ENCODE assay signal across 9 cellular contexts in genomic region chr11:124745835-124746620, GRCh38. TPM values are rescaled to one million over a fixed set of nuclear protein-coding genes. Genes with fewer than 3 reads are reported as not detected.
DNase-seq lines count a peak whose midpoint lies in the region; ATAC-seq and TF ChIP-seq lines count a peak whose summit lies in the region.
"Had no signal": no experiment of that assay in that cellular context is flagged by ENCODE, and none has a peak within 500 bp of the region (broad histone marks: within the 10 kb centered on the region; RNA-seq: fewer than 3 reads in every experiment).

No MANE protein-coding gene starts in this region.

- H3K9me2 ChIP-seq in Karpas-422 (replicated peaks; ENCODE audit: insufficient read depth, low read length): no peaks in the 10 kb centered on the region

- H3K36me3 Mint-ChIP-seq in CD4-positive, alpha-beta memory T cell: peaks cover 0 to 6% of the 10 kb centered on the region in 2 donors

- peak overlapping the region; percentile 92; the same call in 1 of the 2 replicates for H2AFZ ChIP-seq in Karpas-422 (ENCODE audit: low read length)

- H3K9ac ChIP-seq in Karpas-422 (ENCODE audit: low read length) (peak overlapping the region; percentile 83), iPS-20b (ENCODE audit: low read depth, low read length) (no peak overlapping the region)

- H3K79me2 ChIP-seq in Karpas-422 (ENCODE audit: low read length): no peaks in the 10 kb centered on the region

- peak overlapping the region; percentile 84 for H3K4me2 ChIP-seq in Karpas-422 (ENCODE audit: low read depth, low read length, poor library complexity, severe bottlenecking)

- H4K20me1 ChIP-seq in Karpas-422 (ENCODE audit: insufficient read depth, low read depth, low read length): no peaks in the 10 kb centered on the region

- peaks cover 0 to 1% of the 10 kb centered on the region in 2 donors for H3K27me3 Mint-ChIP-seq in CD4-positive, alpha-beta memory T cell

- peak overlapping the region; percentile 96 to 99 (median 98) for H3K4me3 Mint-ChIP-seq in CD4-positive, alpha-beta memory T cell

- DNase-seq in CD4-positive, alpha-beta memory T cell: no peak
- DNase-seq in Karpas-422 (peak; percentile 64), omental fat pad (ENCODE audit: low spot score) (no peak)
- peak; percentile 41 for DNase-seq in activated naive CD4-positive, alpha-beta T cell treated with anti-CD3 and anti-CD28 coated beads, Interleukin-2, amount 50 U/mL, for 16 hours
- DNase-seq in stimulated activated CD4-positive, alpha-beta T cell treated with anti-CD3 and anti-CD28 coated beads, Interleukin-4, amount 100 ng/mL, for 1 hour: peak; percentile 45

- no peaks in the 10 kb centered on the region for H3K9me3 ChIP-seq in CD4-positive, alpha-beta memory T cell (ENCODE audit: control insufficient read depth in 1 of 2, low read length in 2 of 2)
- H3K9me3 ChIP-seq in Karpas-422 (ENCODE audit: low read length) (no peaks in the 10 kb centered on the region), iPS-20b (ENCODE audit: insufficient read depth, low read depth, low read length) (peaks cover 5% of the 10 kb centered on the region; the same call in 1 of the 2 replicates)

- peaks cover 7% of the 10 kb centered on the region for H3K4me1 ChIP-seq in CD4-positive, alpha-beta memory T cell (ENCODE audit: insufficient read depth, low read length)
- peaks cover 19% of the 10 kb centered on the region for H3K4me1 ChIP-seq in Karpas-422 (ENCODE audit: low read length)
- H3K4me1 ChIP-seq in iPS-20b (ENCODE audit: insufficient read depth, low read length): peaks cover 6% of the 10 kb centered on the region; the same call in 1 of the 2 replicates

- H3K9me3 Mint-ChIP-seq in CD4-positive, alpha-beta memory T cell: no peaks in the 10 kb centered on the region

- CTCF ChIA-PET in CD4-positive, alpha-beta memory T cell (lab: Charles Lee; ENCODE audit: partially characterized antibody): interaction anchor here (0.5 to 17.0 kb wide), 22 partner anchors 9 to 1702 kb away, joined by 3 to 239 read pairs (median 6); partner anchors contain the start of genes CCDC15, ESAM, MSANTD2 and SIAE

- no peak for TF ChIP-seq CTCF in omental fat pad (IDR thresholded peaks at IDR 0.05)

- H3K27ac Mint-ChIP-seq in CD4-positive, alpha-beta memory T cell: peak overlapping the region; percentile 83 to 98 (median 94)

- peak overlapping the region; percentile 76 to 97 for H3K4me3 ChIP-seq in CD4-positive, alpha-beta memory T cell (ENCODE audit: low read length in 2 of 2)
- H3K4me3 ChIP-seq in Karpas-422 (ENCODE audit: low read length) (peak overlapping the region; percentile 70), iPS-20b (ENCODE audit: low read length) (peak overlapping the region; percentile 75)

- POLR2A ChIA-PET in CD4-positive, alpha-beta memory T cell (lab: Charles Lee; ENCODE audit: partially characterized antibody): interaction anchor here (0.7 to 3.4 kb wide), 17 partner anchors 7 to 846 kb away, joined by 3 to 50 read pairs (median 6); partner anchors contain the start of genes CCDC15, ESAM, MSANTD2 and SIAE

- peaks cover 5% of the 10 kb centered on the region for H3K27me3 ChIP-seq in CD4-positive, alpha-beta memory T cell (ENCODE audit: insufficient read depth, low read length)
- no peaks in the 10 kb centered on the region for H3K27me3 ChIP-seq in Karpas-422 (ENCODE audit: low read length)
- peaks cover 100% of the 10 kb centered on the region for H3K27me3 ChIP-seq in iPS-20b (ENCODE audit: insufficient read depth, low read length)

- peak overlapping the region; percentile 58 for H3K27ac ChIP-seq in CD4-positive, alpha-beta memory T cell (ENCODE audit: low read depth, low read length)
- H3K27ac ChIP-seq in Karpas-422 (ENCODE audit: low read length) (no peak overlapping the region), iPS-20b (ENCODE audit: low read length) (no peak overlapping the region)

- intact Hi-C loops in CD4-positive, alpha-beta memory T cell (cut with micrococcal nuclease): loop anchor here (1.0 to 2.0 kb wide), 8 partner anchors 12 to 1141 kb away; partner anchors contain the start of genes HYLS1, MSANTD2, SIAE and SPA17

- peak; percentile 17 for ATAC-seq in GM21381 (IDR thresholded peaks at IDR 0.05; ENCODE audit: unreplicated experiment)
- ATAC-seq in omental fat pad (ENCODE audit: low FRiP score): no peak
- ATAC-seq in GM21737 (IDR thresholded peaks at IDR 0.05; ENCODE audit: unreplicated experiment): no peak

- no peaks in the 10 kb centered on the region for H3K36me3 ChIP-seq in CD4-positive, alpha-beta memory T cell (ENCODE audit: insufficient read depth, low read length)
- H3K36me3 ChIP-seq in Karpas-422 (ENCODE audit: insufficient read depth, low read length): no peaks in the 10 kb centered on the region
- H3K36me3 ChIP-seq in iPS-20b (ENCODE audit: insufficient read depth, low read depth, low read length): no peaks in the 10 kb centered on the region

- H3K4me1 Mint-ChIP-seq in CD4-positive, alpha-beta memory T cell: peaks cover 6 to 21% (median 9%) of the 10 kb centered on the region in 4 donors

RNA-seq across cellular contexts. Expression of gene VSIG2, which starts 6.0 kb away (rescaled TPM):
- total RNA-seq in CD4-positive, alpha-beta memory T cell: under 1 TPM; 0.55 to 0.87 TPM
- polyA plus RNA-seq in CD4-positive, alpha-beta memory T cell: under 1 TPM; 0.39 to 0.80 TPM
- total RNA-seq in Karpas-422 (2014; rRNA removed; shearing (Covaris generic); ENCODE audit: low replicate concordance): not detected in 2 replicates
- total RNA-seq in omental fat pad: 10 to 100 TPM in 1 of 4 donors, 1 to 10 TPM in 3; 1.4 to 14.1 (median 3.9) TPM
- total RNA-seq: NCI-H460 had no signal

RNA-seq across cellular contexts. Expression of gene NRGN, which starts 6.3 kb away (rescaled TPM):
- under 1 TPM in 1 of 2 experiments, not detected in 1; 0.67 TPM for total RNA-seq in CD4-positive, alpha-beta memory T cell
- polyA plus RNA-seq in CD4-positive, alpha-beta memory T cell: not detected
- total RNA-seq in Karpas-422 (2014; rRNA removed; shearing (Covaris generic); ENCODE audit: low replicate concordance): 0.97 TPM in 1 of 2 replicates, not detected in the other
- 1 to 10 TPM; 1.0 to 3.2 (median 2.0) TPM for total RNA-seq in omental fat pad
- total RNA-seq: NCI-H460 had no signal

RNA-seq across cellular contexts. Expression of gene ESAM, which starts 16.1 kb away (rescaled TPM):
- total RNA-seq in CD4-positive, alpha-beta memory T cell: 1 to 10 TPM; 1.5 to 1.8 TPM
- polyA plus RNA-seq in CD4-positive, alpha-beta memory T cell: 1 to 10 TPM; 1.3 to 3.2 TPM
- not detected in 2 replicates for total RNA-seq in Karpas-422 (2014; rRNA removed; shearing (Covaris generic); ENCODE audit: low replicate concordance)
- 100 to 1,000 TPM in 1 of 4 donors, 10 to 100 TPM in 3; 23.0 to 116 (median 62.6) TPM for total RNA-seq in omental fat pad

RNA-seq across cellular contexts. Expression of gene MSANTD2, which starts 54.2 kb away (rescaled TPM):
- 10 to 100 TPM; 25.9 to 26.3 TPM for total RNA-seq in CD4-positive, alpha-beta memory T cell
- 1 to 10 TPM; 2.4 to 5.9 TPM for polyA plus RNA-seq in CD4-positive, alpha-beta memory T cell
- total RNA-seq in Karpas-422 (2014; rRNA removed; shearing (Covaris generic); ENCODE audit: low replicate concordance): 5.2 and 7.6 TPM in 2 replicates
- 10 to 100 TPM; 12.9 to 27.1 (median 16.2) TPM for total RNA-seq in omental fat pad

Comparison
In these comparisons a context has a peak if more than half of its experiments do, and no peak if none do; other contexts are left out.
1. DNase-seq: peak in Karpas-422 (single experiment), activated naive CD4-positive, alpha-beta T cell treated with anti-CD3 and anti-CD28 coated beads, Interleukin-2, amount 50 U/mL, for 16 hours (single experiment) and stimulated activated CD4-positive, alpha-beta T cell treated with anti-CD3 and anti-CD28 coated beads, Interleukin-4, amount 100 ng/mL, for 1 hour (single experiment); none in CD4-positive, alpha-beta memory T cell (0 of 5) and omental fat pad (single experiment).
2. RNA of gene ESAM, which starts 16.1 kb away (total RNA-seq): 23.0 to 116 TPM in omental fat pad; 1.5 to 1.8 TPM in CD4-positive, alpha-beta memory T cell and not detected in Karpas-422; every median in the first group is over 4 times any median in the second.
3. Peak in every context shown above with its lines, with median percentiles within 50 percentile points of each other: H3K4me3 ChIP-seq.